8 cellular contexts compared by ENCODE assay signal in the genomic region with DNA sequence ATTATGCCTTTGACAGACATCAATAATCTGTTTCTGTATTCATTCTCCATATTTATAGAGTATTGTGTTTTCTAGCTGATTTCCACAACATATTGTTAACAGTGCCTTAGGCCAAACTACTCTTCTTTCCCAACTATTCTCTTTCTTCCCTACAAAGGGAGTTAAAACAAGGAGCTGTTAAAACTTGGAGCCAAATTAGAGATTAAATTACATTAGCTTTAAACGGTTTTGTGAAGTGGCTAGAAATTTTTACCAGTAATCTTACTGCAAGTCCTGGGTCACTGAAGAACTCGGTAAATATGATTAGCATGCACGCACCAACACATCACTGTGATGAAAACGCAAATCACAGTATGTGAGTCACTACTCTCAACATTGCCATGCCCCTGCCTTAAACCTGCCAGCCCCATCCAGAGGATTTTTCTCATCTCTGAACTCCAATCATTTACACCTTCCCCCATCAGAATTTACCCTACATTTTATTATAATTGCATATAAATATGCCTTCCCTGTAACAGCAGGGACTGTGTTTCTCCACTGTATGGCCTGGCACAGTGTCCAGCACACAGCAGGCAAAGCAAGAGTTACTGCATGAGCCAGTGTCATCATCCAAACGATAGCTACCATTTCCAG. TPM values are rescaled to one million over a fixed set of nuclear protein-coding genes. Genes with fewer than 3 reads are reported as not detected.
A peak's percentile ranks its signal among the peaks of the same experiment; 100 is the strongest.
DNase-seq lines count a peak whose midpoint lies in the region; ATAC-seq, FAIRE-seq and TF ChIP-seq lines count a peak whose summit lies in the region.

No MANE protein-coding gene starts in this region.

- H3K4me1 ChIP-seq in mammary epithelial cell (ENCODE audit: insufficient read depth, low read length): peaks cover 47% of the 10 kb centered on the region
- H3K4me1 ChIP-seq in upper lobe of right lung: peaks cover 33% of the 10 kb centered on the region

- H3K9ac ChIP-seq in mammary epithelial cell (ENCODE audit: insufficient read depth, low read length): peak overlapping the region; percentile 53

- H3K4me2 ChIP-seq in mammary epithelial cell (ENCODE audit: insufficient read depth, low read depth, low read length): peak overlapping the region; percentile 87

- DNase-seq in GM03348 (ENCODE audit: low spot score) (peak; percentile 70), NCI-H526 treated with DMSO at 0.1 percent for 48 hours (lab: John Stamatoyannopoulos, UW) (peak; percentile 91), mammary epithelial cell (peak; percentile 66), lung microvascular endothelial cell (ENCODE audit: low read depth in 2 of 2) (peak; percentile 23 to 72), upper lobe of right lung (no peak), HTR-8/SVneo (ENCODE audit: insufficient read length, low spot score) (no peak), ureter (ENCODE audit: low spot score) (no peak)

- CTCF ChIA-PET in mammary epithelial cell (lab: Charles Lee; ENCODE audit: low non-redundant PET): no interaction called here

- intact Hi-C loops in mammary epithelial cell (cut with micrococcal nuclease): no loop called here
- intact Hi-C loops in upper lobe of right lung (cut with DNase I): no loop called here

- TF ChIP-seq CTCF in mammary epithelial cell (conservative IDR thresholded peaks at IDR 0.05 in 1 of 2, IDR thresholded peaks at IDR 0.05 in 1 of 2; ENCODE audit: extremely low read depth in 1 of 2, insufficient read depth in 1 of 2, low read depth in 1 of 2, low read length in 2 of 2): no peak
- no peak for TF ChIP-seq CTCF in upper lobe of right lung (IDR thresholded peaks at IDR 0.05)

- H3K27ac ChIP-seq in mammary epithelial cell (ENCODE audit: insufficient read depth, low read depth, low read length) (peak overlapping the region; percentile 40), upper lobe of right lung (peak overlapping the region; percentile 97)

- H3K9me3 ChIP-seq in mammary epithelial cell (replicated peaks; ENCODE audit: insufficient read depth, low read length) (peaks cover 4% of the 10 kb centered on the region), upper lobe of right lung (no peaks in the 10 kb centered on the region)

- dilution Hi-C loops in mammary epithelial cell (cut with HindIII; ENCODE audit: low sequenced_read_pairs): no loop called here

- FAIRE-seq in HTR-8/SVneo (lab: Jason Lieb, UNC): no peak

- ATAC-seq in upper lobe of right lung: no peak
- no peak for ATAC-seq in GM19463 (IDR thresholded peaks at IDR 0.05; ENCODE audit: unreplicated experiment)

- 20% methylated on average over 4 of the region's 5 CpGs for WGBS in mammary epithelial cell (ENCODE audit: low coverage, missing lambda C conversion rate)

- H3K27me3 ChIP-seq in mammary epithelial cell (ENCODE audit: insufficient read depth, low read length) (no peaks in the 10 kb centered on the region), upper lobe of right lung (no peaks in the 10 kb centered on the region)

- no peaks in the 10 kb centered on the region for H4K20me1 ChIP-seq in mammary epithelial cell (ENCODE audit: insufficient read depth, low read length)

- peaks cover 46% of the 10 kb centered on the region for H3K79me2 ChIP-seq in mammary epithelial cell (ENCODE audit: insufficient read depth, low read length)

- no TSS peak for BruUV-seq in mammary epithelial cell (replicated peaks; lab: Mats Ljungman, UMichigan)

- in situ Hi-C loops in mammary epithelial cell (cut with MboI; ENCODE audit: low sequenced_read_pairs in 2 of 2): no loop called here

- peak overlapping the region; percentile 72 to 78 (median 77) for H3K4me3 ChIP-seq in mammary epithelial cell (replicated peaks in 1 of 3; ENCODE audit: insufficient read depth in 1 of 3, low read depth in 2 of 3, low read length in 3 of 3)
- H3K4me3 ChIP-seq in upper lobe of right lung: peak overlapping the region; percentile 77

- H3K36me3 ChIP-seq in mammary epithelial cell (ENCODE audit: insufficient read depth, low read length): peaks cover 5% of the 10 kb centered on the region
- peaks cover 10% of the 10 kb centered on the region for H3K36me3 ChIP-seq in upper lobe of right lung

- peak overlapping the region; percentile 60 for H2AFZ ChIP-seq in mammary epithelial cell (ENCODE audit: low read depth, low read length)

RNA-seq across cellular contexts. Expression of a gene that starts 1.5 kb away (rescaled TPM):
- total RNA-seq in mammary epithelial cell (100 to 1,000 TPM; 155 to 218 TPM), lung microvascular endothelial cell (100.0 and 116 TPM in 2 replicates), upper lobe of right lung (201 TPM), ureter (167 TPM)
- 254 TPM for polyA plus RNA-seq in mammary epithelial cell
- polyA minus RNA-seq in mammary epithelial cell: 257 TPM

Comparison
In these comparisons a context has a peak if more than half of its experiments do, and no peak if none do; other contexts are left out.
1. DNase-seq: peak in GM03348 (single experiment), NCI-H526 treated with DMSO at 0.1 percent for 48 hours (single experiment), mammary epithelial cell (single experiment) and lung microvascular endothelial cell (2 of 2); none in upper lobe of right lung (single experiment), HTR-8/SVneo (single experiment) and ureter (single experiment).